6 cellular contexts compared by ENCODE assay signal in the genomic region with DNA sequence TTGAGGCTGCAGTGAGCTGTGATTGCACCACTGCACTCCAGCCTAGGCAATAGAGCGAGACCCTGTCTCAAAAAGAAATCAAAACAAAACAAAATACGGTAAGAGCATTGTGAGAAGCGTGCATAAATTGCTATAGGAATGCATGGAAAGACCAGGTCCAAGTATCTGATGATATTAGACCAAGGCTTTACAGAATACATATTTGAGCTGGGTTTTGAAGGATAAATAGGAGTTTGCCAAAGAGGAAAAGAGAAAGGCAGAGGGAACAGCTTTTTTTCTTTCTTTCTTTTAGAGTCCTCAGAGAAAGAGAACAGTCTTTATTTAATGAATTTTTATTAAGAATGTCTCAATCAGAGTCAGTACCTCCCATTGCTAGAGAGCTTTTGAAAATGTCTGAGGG.
"Had no signal": no experiment of that assay in that cellular context is flagged by ENCODE, and none has a peak within 500 bp of the region (broad histone marks: within the 10 kb centered on the region; RNA-seq: fewer than 3 reads in every experiment).

No MANE protein-coding gene starts in this region.

- H3K9ac ChIP-seq: GM23248 had no signal

- H2AFZ ChIP-seq: GM23248 had no signal

- ATAC-seq: HCT116 had no signal

- H3K4me3 ChIP-seq: GM23248, HAP-1 had no signal

- H3K27ac ChIP-seq: GM23248 had no signal

- H3K36me3 ChIP-seq: HAP-1 had no signal

- H3K9me3 ChIP-seq: HAP-1 had no signal

- DNase-seq: GM23248, GOT3, H7, IMR-90 had no signal
